ENCODE assay signal across 15 cellular contexts in genomic region chr1:240692339-240692705, GRCh38.
DNase-seq lines count a peak whose midpoint lies in the region; ATAC-seq, FAIRE-seq and TF ChIP-seq lines count a peak whose summit lies in the region.
"Had no signal": no experiment of that assay in that cellular context is flagged by ENCODE, and none has a peak within 500 bp of the region (broad histone marks: within the 10 kb centered on the region; RNA-seq: fewer than 3 reads in every experiment).

No MANE protein-coding gene starts in this region.

- H3K4me3 ChIP-seq in Caco-2 (ENCODE audit: low read depth, low read length) (no peak overlapping the region), left lung (no peak overlapping the region)
- H3K4me3 ChIP-seq: GM23338 had no signal

- ATAC-seq in left lung, result no peak
- ATAC-seq: HCT116 had no signal

- H3K9me3 ChIP-seq in Caco-2 (no peaks in the 10 kb centered on the region), left lung (no peaks in the 10 kb centered on the region)

- no peaks in the 10 kb centered on the region for H3K36me3 ChIP-seq in Caco-2 (ENCODE audit: control insufficient read depth, insufficient read depth, low read length)
- no peaks in the 10 kb centered on the region for H3K36me3 ChIP-seq in left lung

- POLR2A ChIA-PET in Caco-2 (lab: Charles Lee), result no interaction called here
- POLR2A ChIA-PET in RWPE1 (lab: Yijun Ruan, JAX; ENCODE audit: low non-redundant PET), result no interaction called here

- FAIRE-seq in urothelium cell line (lab: Jason Lieb, UNC) (no peak), D721Med (lab: Jason Lieb, UNC) (no peak)

- intact Hi-C loops in Caco-2 (cut with micrococcal nuclease; ENCODE audit: unreplicated experiment), result loop anchor here (1.0 to 10.0 kb wide), 5 partner anchors 80 to 665 kb away; partner anchors contain the start of gene GREM2
- intact Hi-C loops in left lung (cut with DNase I), result no loop called here

- TF ChIP-seq CTCF in Caco-2 (IDR thresholded peaks at IDR 0.05; ENCODE audit: insufficient read depth in 1 of 2, low read depth in 1 of 2, low read length in 1 of 2, severe bottlenecking in 1 of 2, unreplicated experiment in 1 of 2), result no peak
- TF ChIP-seq CTCF in RWPE1 (conservative IDR thresholded peaks at IDR 0.05; ENCODE audit: low read depth), result peak; percentile 32; the same call in 1 of the 2 replicates
- peak; percentile 1 for TF ChIP-seq CTCF in osteocyte (IDR thresholded peaks at IDR 0.05)
- TF ChIP-seq CTCF in D721Med (IDR thresholded peaks at IDR 0.05; ENCODE audit: insufficient read depth, missing control alignments), result no peak
- TF ChIP-seq CTCF in left lung (IDR thresholded peaks at IDR 0.05), result no peak

- CTCF ChIA-PET in Caco-2 (lab: Charles Lee), result no interaction called here
- CTCF ChIA-PET in RWPE1 (lab: Yijun Ruan, JAX), result interaction anchor here (0.5 to 3.0 kb wide), 6 partner anchors 30 to 1166 kb away, joined by 3 to 21 read pairs (median 7); no protein-coding TSS in a partner anchor

- H3K27me3 ChIP-seq in Caco-2 (replicated peaks; ENCODE audit: control insufficient read depth, insufficient read depth, low read length) (no peaks in the 10 kb centered on the region), left lung (no peaks in the 10 kb centered on the region)

- no peaks in the 10 kb centered on the region for H3K9me3 Mint-ChIP-seq in Caco-2 (ENCODE audit: unreplicated experiment)
- no peaks in the 10 kb centered on the region for H3K9me3 Mint-ChIP-seq in osteocyte (ENCODE audit: unreplicated experiment)
- H3K9me3 Mint-ChIP-seq: GM23338 had no signal

- H3K27ac ChIP-seq in RWPE1 (no peak overlapping the region), left lung (no peak overlapping the region)

- H3K4me1 ChIP-seq in Caco-2 (0 out of 2 replicates have a peak, but pooled peaks cover 4% of the 10 kb centered on the region), left lung (no peaks in the 10 kb centered on the region)

- no TSS peak for BruUV-seq in Caco-2 (replicated peaks; lab: Mats Ljungman, UMichigan)

- no peak for DNase-seq in Caco-2
- no peak for DNase-seq in RWPE1 (ENCODE audit: low spot score)
- no peak for DNase-seq in osteocyte (ENCODE audit: extremely low spot score, unreplicated experiment)
- no peak for DNase-seq in COR-L47 (lab: John Stamatoyannopoulos, UW)
- DNase-seq in urothelium cell line (ENCODE audit: low spot score), result no peak
- no peak for DNase-seq in D721Med (ENCODE audit: insufficient read length, low spot score)
- no peak for DNase-seq in left lung
- DNase-seq: DMS79, NCI-H1105 treated with DMSO at 0.1 percent for 48 hours, NCI-H2171, Right ventricle myocardium superior had no signal

- peaks cover 7% of the 10 kb centered on the region for H3K4me1 Mint-ChIP-seq in Caco-2 (ENCODE audit: low read depth, unreplicated experiment)
- H3K4me1 Mint-ChIP-seq in osteocyte (ENCODE audit: unreplicated experiment), result no peaks in the 10 kb centered on the region
- H3K4me1 Mint-ChIP-seq: CD14-positive monocyte had no signal

- H3K36me3 Mint-ChIP-seq in Caco-2 (ENCODE audit: insufficient read depth, unreplicated experiment) (no peaks in the 10 kb centered on the region), osteocyte (ENCODE audit: unreplicated experiment) (no peaks in the 10 kb centered on the region)
- H3K36me3 Mint-ChIP-seq: CD14-positive monocyte, IgD-negative memory B cell had no signal

- H3K27me3 Mint-ChIP-seq in Caco-2 (ENCODE audit: insufficient read depth, unreplicated experiment) (no peaks in the 10 kb centered on the region), osteocyte (ENCODE audit: unreplicated experiment) (peaks cover 17% of the 10 kb centered on the region)

- peak overlapping the region; percentile 39 for H3K4me3 Mint-ChIP-seq in Caco-2 (ENCODE audit: unreplicated experiment)
- H3K4me3 Mint-ChIP-seq in osteocyte (ENCODE audit: unreplicated experiment), result no peak overlapping the region
- H3K4me3 Mint-ChIP-seq: CD14-positive monocyte, GM23338, IgD-negative memory B cell had no signal

- H3K27ac Mint-ChIP-seq in Caco-2 (ENCODE audit: unreplicated experiment), result no peak overlapping the region
- no peak overlapping the region for H3K27ac Mint-ChIP-seq in osteocyte (ENCODE audit: unreplicated experiment)
- H3K27ac Mint-ChIP-seq: CD14-positive monocyte, GM23338, IgD-negative memory B cell had no signal

Comparison
In these comparisons a context has a peak if more than half of its experiments do, and no peak if none do; other contexts are left out.
1. CTCF ChIP-seq: peak in RWPE1 (single experiment) and osteocyte (single experiment); none in Caco-2 (0 of 2), D721Med (single experiment) and left lung (0 of 2).